Comparison of ENCODE assay signal across 15 cellular contexts in the genomic region with DNA sequence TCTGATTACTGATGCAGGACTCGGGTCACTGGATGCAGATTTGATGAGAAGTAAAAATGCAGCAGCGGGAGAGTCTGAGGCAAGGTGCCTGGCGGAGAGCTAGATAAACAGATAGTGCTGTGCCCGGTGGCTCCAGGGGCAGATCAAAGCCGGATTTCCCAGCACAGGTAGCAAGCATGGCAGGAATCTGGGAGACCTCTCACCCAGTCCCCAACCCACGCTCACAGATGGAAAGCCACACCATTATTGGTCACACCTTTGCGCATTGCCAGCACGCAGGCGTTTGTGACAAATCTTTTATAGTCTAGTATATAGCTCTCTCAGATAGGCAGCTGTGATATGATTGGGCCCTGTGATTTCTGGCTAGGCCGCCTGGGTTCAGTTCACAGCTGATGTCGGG. TPM values are rescaled to one million over a fixed set of nuclear protein-coding genes. Genes with fewer than 3 reads are reported as not detected.
DNase-seq lines count a peak whose midpoint lies in the region; ATAC-seq and TF ChIP-seq lines count a peak whose summit lies in the region.
"Had no signal": no experiment of that assay in that cellular context is flagged by ENCODE, and none has a peak within 500 bp of the region (broad histone marks: within the 10 kb centered on the region; RNA-seq: fewer than 3 reads in every experiment).

No MANE protein-coding gene starts in this region.

- no peak overlapping the region for H3K27ac ChIP-seq in Peyer's patch
- no peak overlapping the region for H3K27ac ChIP-seq in mesendoderm (ENCODE audit: low read depth, low read length)
- no peak overlapping the region for H3K27ac ChIP-seq in smooth muscle cell (ENCODE audit: low read depth)

- no peaks in the 10 kb centered on the region for H3K9me3 ChIP-seq in Peyer's patch
- H3K9me3 ChIP-seq in smooth muscle cell (replicated peaks; ENCODE audit: low read depth): no peaks in the 10 kb centered on the region

- no peak overlapping the region for H4K8ac ChIP-seq in mesendoderm (ENCODE audit: low read depth, low read length)

- H3K79me1 ChIP-seq in mesendoderm (ENCODE audit: low read length): no peaks in the 10 kb centered on the region

- H3K4ac ChIP-seq in mesendoderm (ENCODE audit: low read depth, low read length): peak overlapping the region; percentile 2

- no peak overlapping the region for H2BK120ac ChIP-seq in mesendoderm (ENCODE audit: low read depth, low read length)

- ATAC-seq in GM21576 (IDR thresholded peaks at IDR 0.05; ENCODE audit: unreplicated experiment): no peak

- no CpG with 5 or more reads among the region's 11 CpGs for WGBS in mesendoderm (ENCODE audit: extremely low coverage, insufficient coverage, low lambda C conversion rate)
- WGBS in smooth muscle cell (ENCODE audit: low lambda C conversion rate): 86% methylated on average over 11 of the region's 11 CpGs

- no peak overlapping the region for H3K56ac ChIP-seq in mesendoderm (ENCODE audit: low read length)

- H3F3A ChIP-seq in smooth muscle cell (ENCODE audit: low read depth): no peaks in the 10 kb centered on the region

- peak overlapping the region; percentile 84 for H2AFZ ChIP-seq in smooth muscle cell (ENCODE audit: low read depth)

- H3K27me3 ChIP-seq in Peyer's patch (no peaks in the 10 kb centered on the region), mesendoderm (ENCODE audit: insufficient read depth, low read length, poor library complexity) (no peaks in the 10 kb centered on the region), smooth muscle cell (ENCODE audit: low read depth) (no peaks in the 10 kb centered on the region)

- peak overlapping the region; percentile 86 for H4K5ac ChIP-seq in mesendoderm (ENCODE audit: low read length)

- no peak for TF ChIP-seq CTCF in Peyer's patch (IDR thresholded peaks at IDR 0.05)
- TF ChIP-seq CTCF in smooth muscle cell (IDR thresholded peaks at IDR 0.05; ENCODE audit: borderline replicate concordance, insufficient read depth, poor library complexity, severe bottlenecking): no peak
- no peak for TF ChIP-seq CTCF in GM20000 (IDR thresholded peaks at IDR 0.05; ENCODE audit: extremely low read depth, missing control alignments)

- no peak overlapping the region for H2BK15ac ChIP-seq in mesendoderm (replicated peaks; ENCODE audit: low read depth)

- no peak overlapping the region for H2AK5ac ChIP-seq in mesendoderm (ENCODE audit: low read length)

- H3K4me1 ChIP-seq in Peyer's patch (no peaks in the 10 kb centered on the region), mesendoderm (ENCODE audit: control insufficient read depth, low read depth, low read length) (no peaks in the 10 kb centered on the region), smooth muscle cell (ENCODE audit: low read depth) (no peaks in the 10 kb centered on the region)

- no peak overlapping the region for H3K18ac ChIP-seq in mesendoderm (ENCODE audit: low read length)

- TF ChIP-seq POLR2A in Peyer's patch (IDR thresholded peaks at IDR 0.05): no peak

- peak; percentile 81 for DNase-seq in HT-29 (ENCODE audit: low spot score)
- DNase-seq in Peyer's patch: peak in 2 of 3 donors; percentile 55 to 59
- DNase-seq in mesendoderm: no peak
- DNase-seq in smooth muscle cell (lab: John Stamatoyannopoulos, UW; ENCODE audit: unreplicated experiment): no peak
- DNase-seq in stimulated activated naive CD4-positive, alpha-beta T cell treated with Interleukin-2 at 50 U/mL for 16 hours (lab: John Stamatoyannopoulos, UW): no peak
- DNase-seq in GM20000 (ENCODE audit: low spot score): no peak
- DNase-seq: CD4-positive, alpha-beta T cell; DMS79 treated with DMSO at 0.1 percent for 48 hours; HFFc6; MV-4-11; NCI-H1436; NCI-H2227 treated with DMSO at 0.1 percent for 48 hours; NCI-H526 treated with DMSO at 0.1 percent for 48 hours; NK-92 treated with Interleukin-12 subunit alpha and Interleukin-12 subunit beta, amount 100 ng/mL, for 24 hours had no signal

- H3K79me2 ChIP-seq in mesendoderm (ENCODE audit: control insufficient read depth, insufficient read depth, low read length) (no peaks in the 10 kb centered on the region), smooth muscle cell (ENCODE audit: low read depth) (no peaks in the 10 kb centered on the region)

- H2BK5ac ChIP-seq in mesendoderm (ENCODE audit: low read length): no peak overlapping the region

- no peaks in the 10 kb centered on the region for H3K36me3 ChIP-seq in Peyer's patch
- H3K36me3 ChIP-seq in mesendoderm (ENCODE audit: control insufficient read depth, insufficient read depth, low read length): no peaks in the 10 kb centered on the region
- H3K36me3 ChIP-seq in smooth muscle cell (ENCODE audit: low read depth): no peaks in the 10 kb centered on the region

- no peak overlapping the region for H3K23ac ChIP-seq in mesendoderm (ENCODE audit: low read length)

- no peaks in the 10 kb centered on the region for H4K20me1 ChIP-seq in smooth muscle cell (ENCODE audit: low read depth)

- no peak overlapping the region for H3K9ac ChIP-seq in mesendoderm (ENCODE audit: low read length)
- H3K9ac ChIP-seq in smooth muscle cell (ENCODE audit: low read depth): no peak overlapping the region

- H3K4me3 ChIP-seq in Peyer's patch: no peak overlapping the region
- no peak overlapping the region for H3K4me3 ChIP-seq in mesendoderm (ENCODE audit: low read length)
- no peak overlapping the region for H3K4me3 ChIP-seq in smooth muscle cell

- no peak overlapping the region for H3K4me2 ChIP-seq in mesendoderm (ENCODE audit: low read length)
- H3K4me2 ChIP-seq in smooth muscle cell: no peak overlapping the region

RNA-seq across cellular contexts. Expression of gene NFAT5, which starts 42.2 kb away (rescaled TPM):
- 6.3 and 10.8 TPM in 2 replicates for total RNA-seq in HT-29 (2014; rRNA removed; shearing (Covaris generic))
- total RNA-seq in Peyer's patch (10 to 100 TPM; 40.5 to 93.3 (median 66.8) TPM), smooth muscle cell (33.5 and 44.3 TPM in 2 replicates)
- polyA plus RNA-seq in mesendoderm (2013, experiment 1 of 2): 13.3 TPM
- polyA plus RNA-seq in mesendoderm (2013, experiment 2 of 2): 14.1 TPM
- 4.2 and 10.0 TPM in 2 replicates for polyA plus RNA-seq in smooth muscle cell

Comparison
In these comparisons a context has a peak if more than half of its experiments do, and no peak if none do; other contexts are left out.
1. DNase-seq: peak in HT-29 (single experiment) and Peyer's patch (2 of 3); none in mesendoderm (single experiment), smooth muscle cell (single experiment), stimulated activated naive CD4-positive, alpha-beta T cell treated with Interleukin-2 at 50 U/mL for 16 hours (single experiment) and GM20000 (single experiment).